9 cellular contexts compared by ENCODE assay signal in genomic region chr12:42588308-42588836, GRCh38. TPM values are rescaled to one million over a fixed set of nuclear protein-coding genes. Genes with fewer than 3 reads are reported as not detected.
DNase-seq lines count a peak whose midpoint lies in the region; ATAC-seq, FAIRE-seq and TF ChIP-seq lines count a peak whose summit lies in the region.
"Had no signal": no experiment of that assay in that cellular context is flagged by ENCODE, and none has a peak within 500 bp of the region (broad histone marks: within the 10 kb centered on the region; RNA-seq: fewer than 3 reads in every experiment).

No MANE protein-coding gene starts in this region.

- peaks cover 5% of the 10 kb centered on the region for H3K27me3 Mint-ChIP-seq in astrocyte (ENCODE audit: low read depth, unreplicated experiment)

- peak overlapping the region; percentile 52 for H3K27ac ChIP-seq in astrocyte (ENCODE audit: low read depth, low read length)
- H3K27ac ChIP-seq in subcutaneous abdominal adipose tissue (ENCODE audit: low read depth, low read length) = no peak overlapping the region
- H3K27ac ChIP-seq: C4-2B had no signal

- peak overlapping the region; percentile 88 for H3K4me2 ChIP-seq in astrocyte (ENCODE audit: low read length)

- H3K4me3 ChIP-seq in astrocyte (ENCODE audit: insufficient read depth, low read depth, low read length) (peak overlapping the region; percentile 84), subcutaneous abdominal adipose tissue (ENCODE audit: low read depth in 1 of 5, low read length in 5 of 5) (peak overlapping the region; percentile 75 to 87 (median 82))

- no peaks in the 10 kb centered on the region for H3K36me3 ChIP-seq in astrocyte (ENCODE audit: insufficient read depth, low read length)
- no peaks in the 10 kb centered on the region for H3K36me3 ChIP-seq in subcutaneous abdominal adipose tissue (ENCODE audit: control insufficient read depth in 5 of 5, insufficient read depth in 5 of 5, low read length in 5 of 5)

- peak overlapping the region; percentile 92 for H3K27ac Mint-ChIP-seq in astrocyte (ENCODE audit: unreplicated experiment)

- H3K4me3 Mint-ChIP-seq in astrocyte (ENCODE audit: unreplicated experiment) = peak overlapping the region; percentile 98

- peaks cover 49% of the 10 kb centered on the region for H4K20me1 ChIP-seq in astrocyte (ENCODE audit: insufficient read depth, low read length)

- no peaks in the 10 kb centered on the region for H3K9me3 ChIP-seq in astrocyte (ENCODE audit: insufficient read depth, low read depth, low read length)
- H3K9me3 ChIP-seq in subcutaneous abdominal adipose tissue (ENCODE audit: control insufficient read depth in 5 of 5, low read length in 5 of 5) = no peaks in the 10 kb centered on the region

- peak overlapping the region; percentile 95 for H3K9ac ChIP-seq in astrocyte (ENCODE audit: low read length)
- peak overlapping the region in 1 of 5 donors; percentile 65 for H3K9ac ChIP-seq in subcutaneous abdominal adipose tissue (ENCODE audit: low read length in 5 of 5)

- H3K79me2 ChIP-seq in astrocyte (ENCODE audit: insufficient read depth, low read length) = peaks cover 68% of the 10 kb centered on the region

- H3K36me3 Mint-ChIP-seq in astrocyte (ENCODE audit: low read depth, unreplicated experiment) = peaks cover 1% of the 10 kb centered on the region

- TF ChIP-seq CTCF in astrocyte (IDR thresholded peaks at IDR 0.05; ENCODE audit: insufficient read depth, low read depth, low read length) = no peak

- ATAC-seq in GM21447 (IDR thresholded peaks at IDR 0.05; ENCODE audit: unreplicated experiment) (no peak), HG03432 (IDR thresholded peaks at IDR 0.05; ENCODE audit: unreplicated experiment) (no peak)

- no peak for FAIRE-seq in astrocyte (lab: Jason Lieb, UNC)

- peak; percentile 65 for DNase-seq in NCI-H748 (lab: John Stamatoyannopoulos, UW; ENCODE audit: unreplicated experiment)
- no peak for DNase-seq in NCI-H748 treated with DMSO at 0.1 percent for 48 hours (lab: John Stamatoyannopoulos, UW)
- no peak for DNase-seq in astrocyte (ENCODE audit: low read depth)
- DNase-seq in left kidney (ENCODE audit: low read depth, low spot score) = peak; percentile 49
- DNase-seq in epidermal melanocyte (ENCODE audit: insufficient read length, low spot score) = no peak

- H2AFZ ChIP-seq in astrocyte (ENCODE audit: low read depth, low read length) = no peak overlapping the region

- H3K4me1 ChIP-seq in astrocyte (ENCODE audit: insufficient read depth, low read length) = peaks cover 35% of the 10 kb centered on the region
- peaks cover 4 to 55% (median 45%) of the 10 kb centered on the region in 5 donors for H3K4me1 ChIP-seq in subcutaneous abdominal adipose tissue (ENCODE audit: control insufficient read depth in 5 of 5, insufficient read depth in 5 of 5, low read length in 5 of 5)

- peaks cover 24% of the 10 kb centered on the region for H3K4me1 Mint-ChIP-seq in astrocyte (ENCODE audit: low read depth, unreplicated experiment)

- H3K27me3 ChIP-seq in astrocyte (ENCODE audit: insufficient read depth, low read length) = no peaks in the 10 kb centered on the region
- peaks cover 0 to 2% (median 0%) of the 10 kb centered on the region in 5 donors for H3K27me3 ChIP-seq in subcutaneous abdominal adipose tissue (ENCODE audit: control insufficient read depth in 5 of 5, insufficient read depth in 4 of 5, low read length in 5 of 5)

- no peaks in the 10 kb centered on the region for H3K9me3 Mint-ChIP-seq in astrocyte (ENCODE audit: unreplicated experiment)

RNA-seq across cellular contexts. Expression of gene PRICKLE1, which starts 1.2 kb away (rescaled TPM):
- 34.9 and 39.5 TPM in 2 replicates for total RNA-seq in astrocyte

Comparison
In these comparisons a context has a peak if more than half of its experiments do, and no peak if none do; other contexts are left out.
1. DNase-seq: peak in NCI-H748 (single experiment) and left kidney (single experiment); none in NCI-H748 treated with DMSO at 0.1 percent for 48 hours (single experiment), astrocyte (single experiment) and epidermal melanocyte (single experiment).